In the genomic region with DNA sequence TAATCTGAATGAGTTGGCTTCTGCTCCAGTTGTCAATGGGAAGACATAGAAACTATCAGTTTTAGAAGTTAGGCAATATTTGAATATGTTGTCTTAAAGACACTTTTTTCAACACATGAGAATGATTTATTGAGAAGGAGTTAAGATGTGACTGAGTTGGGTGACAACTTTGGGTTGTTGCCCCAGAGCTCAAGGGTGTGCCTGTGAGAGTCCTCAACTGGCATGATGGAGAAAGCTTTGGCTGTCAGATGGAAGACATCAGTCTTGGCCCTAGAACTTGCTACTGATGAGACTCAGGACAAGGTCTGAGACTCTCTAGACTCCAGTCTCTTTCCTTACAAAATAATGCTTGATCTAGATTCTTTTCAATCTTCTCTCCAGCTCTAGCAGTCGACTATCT, we compare ENCODE assay signal across 25 cellular contexts.
"Had no signal": no experiment of that assay in that cellular context is flagged by ENCODE, and none has a peak within 500 bp of the region (broad histone marks: within the 10 kb centered on the region; RNA-seq: fewer than 3 reads in every experiment).

No MANE protein-coding gene starts in this region.

- H3K9ac ChIP-seq: KMS-11, SK-N-SH had no signal

- DNase-seq: activated CD4-positive, alpha-beta T cell treated with anti-CD3 and anti-CD28 coated beads for 36 hours; activated CD4-positive, alpha-beta T cell treated with anti-CD3 and anti-CD28 coated beads, Interleukin-2, amount 10 ng/mL, durations not matched to agents 7 days and 5 days; activated CD4-positive, alpha-beta T cell treated with anti-CD3 and anti-CD28 coated beads, Interleukin-2, amount 50 U/mL, for 48 hours; activated CD8-positive, alpha-beta T cell treated with anti-CD3 and anti-CD28 coated beads, Interleukin-2, amount 10 ng/mL, durations not matched to agents 7 days and 5 days; activated gamma-delta T cell; activated naive CD4-positive, alpha-beta T cell treated with Interleukin-2 at 50 U/mL for 16 hours; activated naive CD8-positive, alpha-beta T cell treated with anti-CD3 and anti-CD28 coated beads, Interleukin-2, amount 10 ng/mL, durations not matched to agents 7 days and 5 days; activated T-cell treated with anti-CD3 and anti-CD28 coated beads, Interleukin-2, amount 50 U/mL, for 24 hours; amygdala; NCI-H1092 treated with DMSO at 0.1 percent for 48 hours; NCI-H1417; NCI-H146; NCI-H187; NCI-H2029 treated with DMSO at 0.1 percent for 48 hours; NCI-H2107; NCI-H2171; NCI-H510A; NCI-H526; NCI-H748 treated with DMSO at 0.1 percent for 48 hours; PC-9; SHP77; SJCRH30; SK-N-SH had no signal

- H2AFZ ChIP-seq: PC-9 had no signal

- H3K4me1 ChIP-seq: SJCRH30 had no signal

- H3K9me3 ChIP-seq: ascending aorta, SJCRH30, SK-N-SH had no signal

- H3K4me2 ChIP-seq: KMS-11, PC-9, SK-N-SH had no signal

- H3K27ac ChIP-seq: ascending aorta, KMS-11, PC-9, SJCRH30 had no signal

- H3K36me3 ChIP-seq: ascending aorta, SJCRH30 had no signal

- ATAC-seq: activated CD4-positive, alpha-beta T cell treated with anti-CD3 and anti-CD28 coated beads for 36 hours; activated CD8-positive, alpha-beta T cell treated with anti-CD3 and anti-CD28 coated beads, Interleukin-2, amount 10 ng/mL, durations not matched to agents 7 days and 5 days had no signal

- H3K4me3 ChIP-seq: ascending aorta, PC-9, SJCRH30 had no signal

- H3K27me3 ChIP-seq: ascending aorta, SJCRH30 had no signal
